Comparison of ENCODE assay signal across 7 cellular contexts in genomic region chr2:222868560-222869251, GRCh38. TPM values are rescaled to one million over a fixed set of nuclear protein-coding genes. Genes with fewer than 3 reads are reported as not detected.
DNase-seq lines count a peak whose midpoint lies in the region; ATAC-seq, FAIRE-seq and TF ChIP-seq lines count a peak whose summit lies in the region.
"Not testable (repeated sequence)": the region's sequence is repeated elsewhere in the genome, so short reads cannot be mapped to it uniquely, and the experiment has no call there.

No MANE protein-coding gene starts in this region.

- not testable (repeated sequence) for H3K27me3 ChIP-seq in neutrophil, gastrocnemius medialis

- not testable (repeated sequence) for FAIRE-seq in A549 (lab: Jason Lieb, UNC)
- peak; percentile 11 for FAIRE-seq in H54 (lab: Jason Lieb, UNC)

- CTCF ChIA-PET in A549 (lab: Yijun Ruan, JAX) = interaction anchor here (1.0 to 2.2 kb wide), 3 partner anchors 9 to 178 kb away, joined by 4 to 7 read pairs (median 5); no protein-coding TSS in a partner anchor

- in situ Hi-C loops in gastrocnemius medialis (cut with MboI; ENCODE audit: low sequenced_read_pairs in 4 of 4) = not testable (repeated sequence)

- not testable (repeated sequence) for TF ChIP-seq CTCF in A549 (IDR thresholded peaks at IDR 0.05); neutrophil (IDR thresholded peaks at IDR 0.05); gastrocnemius medialis (IDR thresholded peaks at IDR 0.05 in 4 of 5, conservative IDR thresholded peaks at IDR 0.05 in 1 of 5)

- DNase-seq in A549 (ENCODE audit: low read depth in 1 of 2, low spot score in 1 of 2); H54 (ENCODE audit: insufficient read length, low spot score): not testable (repeated sequence)
- DNase-seq in NCI-H146 treated with DMSO at 0.1 percent for 48 hours (lab: John Stamatoyannopoulos, UW; ENCODE audit: unreplicated experiment) (peak; percentile 0), left lobe of liver (ENCODE audit: low spot score) (peak; percentile 66), gastrocnemius medialis (peak in 1 of 2 donors; percentile 36)

- H3K4me1 ChIP-seq in A549 = peaks cover 79% of the 10 kb centered on the region
- H3K4me1 ChIP-seq in neutrophil (ENCODE audit: control insufficient read depth in 1 of 2, insufficient read depth in 1 of 2, low read depth in 1 of 2, low read length in 1 of 2) = peaks cover 54 to 62% of the 10 kb centered on the region in 2 experiments
- H3K4me1 ChIP-seq in gastrocnemius medialis = peaks cover 72 to 83% of the 10 kb centered on the region in 2 donors

- intact Hi-C loops in gastrocnemius medialis (cut with DNase I; ENCODE audit: low total_unique reads) = not testable (repeated sequence)

- not testable (repeated sequence) for ATAC-seq in A549, SK-N-SH treated with all-trans-retinoic acid at 6 μM for 48 hours
- ATAC-seq in left lobe of liver (peak; percentile 64), gastrocnemius medialis (peak in 1 of 2 donors; percentile 6)

- TF ChIP-seq RAD21 in A549 (conservative IDR thresholded peaks at IDR 0.05 in 1 of 2, IDR thresholded peaks at IDR 0.05 in 1 of 2) = not testable (repeated sequence)

- not testable (repeated sequence) for H3K27ac ChIP-seq in A549
- H3K27ac ChIP-seq in neutrophil (peak overlapping the region; percentile 53), gastrocnemius medialis (peak overlapping the region; percentile 28 to 54 (median 30))

- TF ChIP-seq POLR2A in A549 (IDR thresholded peaks at IDR 0.05; ENCODE audit: low read length); H54 (IDR thresholded peaks at IDR 0.05; ENCODE audit: low read depth, low read length); gastrocnemius medialis (IDR thresholded peaks at IDR 0.05): not testable (repeated sequence)

- H3K4me2 ChIP-seq in A549 = peak overlapping the region; percentile 11; the same call in 2 of the 3 replicates

- TF ChIP-seq EP300 in A549 (IDR thresholded peaks at IDR 0.05) = not testable (repeated sequence)

- not testable (repeated sequence) for H3K4me3 ChIP-seq in A549; neutrophil (ENCODE audit: low read depth in 1 of 2, low read length in 1 of 2); gastrocnemius medialis

- POLR2A ChIA-PET in A549 (lab: Yijun Ruan, JAX) = not testable (repeated sequence)

- not testable (repeated sequence) for H3K9me3 ChIP-seq in A549, neutrophil, gastrocnemius medialis

- 83% methylated on average over 8 of the region's 8 CpGs for WGBS in A549 (ENCODE audit: missing lambda C conversion rate)

- not testable (repeated sequence) for H3K36me3 ChIP-seq in neutrophil, gastrocnemius medialis

TF ChIP-seq in SK-N-SH treated with all-trans-retinoic acid at 6 μM for 48 hours, 23 proteins besides CTCF, POLR2A, EP300 and RAD21:
- TF ChIP-seq ZNF70 (CRISPR knock-in tag; IDR thresholded peaks at IDR 0.05) = peak; percentile 69

RNA-seq across cellular contexts. Expression of gene ACSL3, which starts 7.9 kb away (rescaled TPM):
- polyA plus RNA-seq in A549 (2011; rRNA removed) (160 and 209 TPM in 2 replicates), A549 (2017; fragmentation: RNase III; extraction: RNeasy Plus Mini Kit Qiagen cat#74134 plus additional on column Dnase treatment) (89.1 to 142 TPM (median 128 TPM) in 3 replicates)
- 35.0 and 40.1 TPM in 2 replicates for polyA plus RNA-seq in A549 (2012; cell fraction: cytosol; rRNA removed)
- 48.9 and 60.2 TPM in 2 replicates for polyA plus RNA-seq in A549 (2012; cell fraction: nucleus; rRNA removed)
- polyA minus RNA-seq in A549 (2011; rRNA and poly(A)+ RNA removed) = 149 and 161 TPM in 2 replicates
- total RNA-seq in left lobe of liver (41.5 TPM), gastrocnemius medialis (10 to 100 TPM; 34.7 to 56.8 (median 38.2) TPM)
